1 cellular context compared by ENCODE assay signal in genomic region chr12:106601031-106601430, GRCh38.
TF ChIP-seq lines count a peak whose summit lies in the region.

No MANE protein-coding gene starts in this region.

TF ChIP-seq in GM23338, 12 proteins besides CTCF, POLR2A, EP300 and RAD21 (continued from another document):
- TF ChIP-seq EZH2phosphoT487 (IDR thresholded peaks at IDR 0.05; ENCODE audit: unreplicated experiment) (no peak), CREB1 (CRISPR knock-in tag; IDR thresholded peaks at IDR 0.05; ENCODE audit: low read depth) (no peak), ETS1 (IDR thresholded peaks at IDR 0.05) (no peak), ZNF462 (CRISPR knock-in tag; IDR thresholded peaks at IDR 0.05) (no peak), NANOG (IDR thresholded peaks at IDR 0.05; ENCODE audit: borderline replicate concordance) (no peak), STAT1 (IDR thresholded peaks at IDR 0.05; ENCODE audit: unreplicated experiment) (no peak)
TF ChIP-seq in GM23338: peak in this region for 0.
